ENCODE assay signal across 1 cellular context in genomic region chr11:64892838-64893193, GRCh38.
A peak's percentile ranks its signal among the peaks of the same experiment; 100 is the strongest.
TF ChIP-seq lines count a peak whose summit lies in the region.

No MANE protein-coding gene starts in this region.

TF ChIP-seq in K562, 482 proteins besides CTCF, POLR2A, EP300 and RAD21:
- TF ChIP-seq UBTF (IDR thresholded peaks at IDR 0.05; ENCODE audit: borderline replicate concordance in 1 of 2, low read depth in 2 of 2, low read length in 2 of 2) (no peak), POLR2G (IDR thresholded peaks at IDR 0.05; ENCODE audit: low read depth, low read length) (0 out of 2 replicates have a peak, but pooled peaks have one; percentile 23), NCOA6 (IDR thresholded peaks at IDR 0.05) (no peak), SOX6 (IDR thresholded peaks at IDR 0.05) (no peak)
